15 cellular contexts compared by ENCODE assay signal in the genomic region with DNA sequence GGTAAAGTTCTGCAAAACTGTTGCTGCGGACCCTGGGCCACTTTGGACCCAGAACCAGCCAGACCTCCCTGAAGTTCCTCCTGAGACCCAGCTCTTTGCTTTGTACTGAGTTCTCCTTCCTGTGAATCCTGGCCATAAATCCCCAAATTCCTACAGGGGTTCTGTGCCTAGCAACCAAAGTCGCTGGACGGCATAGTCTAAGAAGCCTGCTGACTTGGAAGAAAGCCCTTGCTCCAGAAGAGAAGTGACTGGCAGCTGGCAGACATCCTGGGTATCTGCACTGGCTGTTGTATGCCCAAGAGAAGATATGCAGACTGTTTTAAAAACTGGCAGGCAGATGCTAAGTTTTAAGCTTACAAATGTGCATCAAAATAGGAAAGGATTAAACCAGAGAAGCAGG.
"Had no signal": no experiment of that assay in that cellular context is flagged by ENCODE, and none has a peak within 500 bp of the region (broad histone marks: within the 10 kb centered on the region; RNA-seq: fewer than 3 reads in every experiment).

No MANE protein-coding gene starts in this region.

- DNase-seq: activated CD4-positive, alpha-beta T cell treated with anti-CD3 and anti-CD28 coated beads for 1 hour; activated CD4-positive, alpha-beta T cell treated with anti-CD3 and anti-CD28 coated beads, Interleukin-2, amount 50 U/mL, for 48 hours; activated gamma-delta T cell; activated naive CD8-positive, alpha-beta T cell treated with anti-CD3 and anti-CD28 coated beads, Interleukin-2, amount 10 ng/mL, durations not matched to agents 7 days and 5 days; activated T-cell treated with anti-CD3 and anti-CD28 coated beads, Interleukin-2, amount 50 U/mL, for 48 hours; aorta; cortex of kidney; effector memory CD4-positive, alpha-beta T cell; glutamatergic neuron; islet precursor cell; ovary; small intestine had no signal

- H3K4me3 ChIP-seq: cardiac muscle cell, ovary, SJSA1 had no signal

- H3K9me3 ChIP-seq: ovary, SJSA1 had no signal

- H3K27ac ChIP-seq: cardiac muscle cell, epithelial cell of prostate, ovary, SJSA1 had no signal

- H3K36me3 ChIP-seq: cardiac muscle cell, ovary, SJSA1 had no signal

- H3K27me3 ChIP-seq: ovary had no signal

- H3K4me1 ChIP-seq: SJSA1 had no signal
